In the genomic region with DNA sequence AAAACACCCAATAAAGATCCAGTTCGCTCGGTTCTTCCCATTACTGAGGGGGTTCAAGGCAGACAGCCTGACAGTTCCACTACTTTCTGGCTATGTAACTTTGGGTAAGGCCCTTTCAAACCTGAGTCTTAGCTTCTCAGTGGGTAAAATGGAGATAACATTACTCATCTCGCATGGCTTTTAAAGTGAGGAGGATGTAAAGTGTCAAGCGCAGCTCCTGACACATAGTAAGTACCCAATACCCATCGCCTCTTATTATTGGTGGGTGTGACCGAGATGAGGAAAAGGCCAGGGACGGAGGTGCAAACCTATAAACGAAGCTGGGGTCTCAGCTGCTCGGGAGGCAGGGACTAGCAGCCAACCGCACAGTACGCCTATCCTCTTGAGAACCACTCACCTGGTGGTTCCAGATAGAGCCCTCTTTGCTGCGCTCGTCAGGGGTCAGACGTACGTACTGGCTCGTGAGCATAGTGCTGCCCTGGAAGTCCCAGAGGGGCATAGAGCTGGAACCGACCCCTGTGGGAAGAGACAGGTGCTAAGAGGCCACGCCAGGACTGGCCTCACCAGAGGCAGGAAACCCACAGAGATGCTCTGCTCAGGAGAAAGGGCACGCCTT, we compare ENCODE assay signal across 8 cellular contexts. TPM values are rescaled to one million over a fixed set of nuclear protein-coding genes. Genes with fewer than 3 reads are reported as not detected.
DNase-seq lines count a peak whose midpoint lies in the region; TF ChIP-seq lines count a peak whose summit lies in the region.

No MANE protein-coding gene starts in this region.

- H3K4me3 ChIP-seq in GM12875 (ENCODE audit: low read depth, low read length) (peak overlapping the region; percentile 99), Loucy (ENCODE audit: low read length, poor library complexity, severe bottlenecking) (peak overlapping the region; percentile 92)
- peak overlapping the region; percentile 79 for H3K4me3 ChIP-seq in effector memory CD4-positive, alpha-beta T cell (ENCODE audit: insufficient read depth, low read depth, low read length, poor library complexity, severe bottlenecking)

- H3K27me3 Mint-ChIP-seq in neural crest cell (ENCODE audit: low read depth): peaks cover 16% of the 10 kb centered on the region

- H4K20me1 ChIP-seq in Loucy (ENCODE audit: insufficient read depth, low read length, poor library complexity, severe bottlenecking): peaks cover 8% of the 10 kb centered on the region

- H3K9ac ChIP-seq in Loucy (ENCODE audit: low read depth, low read length, poor library complexity, severe bottlenecking): peak overlapping the region; percentile 84

- no peaks in the 10 kb centered on the region for H3K9me3 Mint-ChIP-seq in neural crest cell

- peak overlapping the region; percentile 89; the same call in 1 of the 2 replicates for H2AFZ ChIP-seq in Loucy (ENCODE audit: low read length)

- peak overlapping the region; percentile 94 for H3K27ac ChIP-seq in effector memory CD4-positive, alpha-beta T cell (ENCODE audit: insufficient read depth, low read length, poor library complexity, severe bottlenecking)

- H3K9me2 ChIP-seq in Loucy (replicated peaks; ENCODE audit: low read depth, low read length): no peaks in the 10 kb centered on the region

- H3F3A ChIP-seq in Loucy (ENCODE audit: low read depth): no peaks in the 10 kb centered on the region

- H3K4me1 Mint-ChIP-seq in neural crest cell: peaks cover 29% of the 10 kb centered on the region

- no peaks in the 10 kb centered on the region for H3K36me3 ChIP-seq in Loucy (ENCODE audit: insufficient read depth, low read length)
- H3K36me3 ChIP-seq in effector memory CD4-positive, alpha-beta T cell (ENCODE audit: control insufficient read depth, insufficient read depth, low read length): peaks cover 21% of the 10 kb centered on the region

- H3K79me2 ChIP-seq in Loucy (ENCODE audit: insufficient read depth, low read length): peaks cover 53% of the 10 kb centered on the region

- no peak for TF ChIP-seq CTCF in GM12875 (IDR thresholded peaks at IDR 0.05; ENCODE audit: borderline replicate concordance, insufficient read depth, low read depth, low read length)
- TF ChIP-seq CTCF in Loucy (conservative IDR thresholded peaks at IDR 0.05; ENCODE audit: low read length): no peak
- no peak for TF ChIP-seq CTCF in neural crest cell (conservative IDR thresholded peaks at IDR 0.05)
- no peak for TF ChIP-seq CTCF in GM13977 (IDR thresholded peaks at IDR 0.05; ENCODE audit: extremely low read depth, insufficient read depth, missing control alignments)

- DNase-seq in effector memory CD4-positive, alpha-beta T cell: no peak
- DNase-seq in neural crest cell (ENCODE audit: low read depth, low spot score): no peak
- no peak for DNase-seq in 8988T
- DNase-seq in COR-L47 (lab: John Stamatoyannopoulos, UW): no peak
- no peak for DNase-seq in DMS114 treated with DMSO at 0.1 percent for 48 hours (lab: John Stamatoyannopoulos, UW; ENCODE audit: unreplicated experiment)
- no peak for DNase-seq in GM13977 (ENCODE audit: low spot score)

- H3K27ac Mint-ChIP-seq in neural crest cell (ENCODE audit: unreplicated experiment): peak overlapping the region; percentile 100

- H3K36me3 Mint-ChIP-seq in neural crest cell (ENCODE audit: low read depth): no peaks in the 10 kb centered on the region

- H3K4me3 Mint-ChIP-seq in neural crest cell: peak overlapping the region; percentile 99

- no peaks in the 10 kb centered on the region for H3K9me3 ChIP-seq in Loucy (ENCODE audit: insufficient read depth, low read depth, low read length)
- H3K9me3 ChIP-seq in effector memory CD4-positive, alpha-beta T cell (ENCODE audit: control insufficient read depth, low read length): no peaks in the 10 kb centered on the region

- H3K27me3 ChIP-seq in Loucy (ENCODE audit: insufficient read depth, low read length, poor library complexity, severe bottlenecking): no peaks in the 10 kb centered on the region
- no peaks in the 10 kb centered on the region for H3K27me3 ChIP-seq in effector memory CD4-positive, alpha-beta T cell (replicated peaks; ENCODE audit: control insufficient read depth, insufficient read depth, low read length, poor library complexity, severe bottlenecking)

- peaks cover 33% of the 10 kb centered on the region for H3K4me1 ChIP-seq in Loucy (ENCODE audit: insufficient read depth, low read length, poor library complexity, severe bottlenecking)
- peaks cover 22% of the 10 kb centered on the region for H3K4me1 ChIP-seq in effector memory CD4-positive, alpha-beta T cell (ENCODE audit: control insufficient read depth, insufficient read depth, low read length, poor library complexity, severe bottlenecking)

- H3K4me2 ChIP-seq in Loucy (ENCODE audit: low read depth, low read length, poor library complexity, severe bottlenecking): peak overlapping the region; percentile 97

- in situ Hi-C loops in GM13977 (cut with MboI; ENCODE audit: low pct_unique_long_range_greater_than_20kb, low sequenced_read_pairs, unreplicated experiment): no loop called here

RNA-seq across cellular contexts. Expression of a gene that starts 0.6 kb away (rescaled TPM):
- total RNA-seq in neural crest cell: 73.0 and 80.5 TPM in 2 replicates

RNA-seq across cellular contexts. Expression of a gene that starts 6.8 kb away (rescaled TPM):
- 12.3 and 15.7 TPM in 2 replicates for total RNA-seq in neural crest cell

RNA-seq across cellular contexts. Expression of a gene that starts 33.4 kb away (rescaled TPM):
- total RNA-seq in neural crest cell: 0.16 TPM in 1 of 2 replicates, not detected in the other

RNA-seq across cellular contexts. Expression of a gene that starts 39.2 kb away (rescaled TPM):
- 36.9 and 40.3 TPM in 2 replicates for total RNA-seq in neural crest cell

RNA-seq across cellular contexts. Expression of a gene that starts 47.3 kb away (rescaled TPM):
- total RNA-seq in neural crest cell: 169 and 180 TPM in 2 replicates
